ENCODE assay signal across 1 cellular context in genomic region chr7:22989646-22990587, GRCh38.
TF ChIP-seq lines count a peak whose summit lies in the region.

No MANE protein-coding gene starts in this region.

TF ChIP-seq in GM23338, 12 proteins besides CTCF, POLR2A, EP300 and RAD21 (continued from another document):
- TF ChIP-seq REST (IDR thresholded peaks at IDR 0.05; ENCODE audit: unreplicated experiment) (no peak), ETS1 (IDR thresholded peaks at IDR 0.05) (no peak), NANOG (IDR thresholded peaks at IDR 0.05; ENCODE audit: borderline replicate concordance) (no peak), ZNF462 (CRISPR knock-in tag; IDR thresholded peaks at IDR 0.05) (no peak), ZNF331 (CRISPR knock-in tag; IDR thresholded peaks at IDR 0.05; ENCODE audit: low read depth) (no peak)
TF ChIP-seq in GM23338: peak in this region for 0.
